ENCODE assay signal across 14 cellular contexts in the genomic region with DNA sequence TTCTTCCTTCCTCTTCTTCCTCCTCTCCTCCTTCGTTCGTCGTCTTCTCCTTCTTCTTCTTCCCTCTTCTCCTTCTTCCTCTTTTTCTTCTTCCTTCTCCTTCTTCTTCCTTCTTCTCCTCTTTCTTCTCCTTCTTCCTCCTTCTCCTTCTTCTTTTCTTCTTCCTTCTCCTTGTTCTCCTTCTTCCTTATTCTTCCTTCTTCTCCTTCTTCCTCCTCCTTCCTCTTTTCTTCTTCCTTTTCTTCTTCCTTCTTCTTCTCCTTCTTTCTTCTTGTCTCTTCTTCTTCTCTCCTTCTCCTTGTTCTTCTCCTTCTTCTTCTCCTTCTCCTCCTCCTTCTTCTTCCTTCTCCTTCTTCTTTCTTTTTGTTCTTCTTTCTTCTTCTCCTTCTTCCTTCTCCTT.
"Had no signal": no experiment of that assay in that cellular context is flagged by ENCODE, and none has a peak within 500 bp of the region (broad histone marks: within the 10 kb centered on the region; RNA-seq: fewer than 3 reads in every experiment).

No MANE protein-coding gene starts in this region.

- H3K9me3 ChIP-seq: adrenal gland, gastroesophageal sphincter, neutrophil, transverse colon had no signal

- H3K4me3 ChIP-seq: adrenal gland, coronary artery, gastroesophageal sphincter, transverse colon had no signal

- ATAC-seq: gastroesophageal sphincter had no signal

- H3K9me3 Mint-ChIP-seq: activated T-helper 2 cell treated with anti-CD3 and anti-CD28 coated beads, Interferon-gamma antibody, Interleukin-2, Interleukin-4, amounts not matched to agents 10 μg/mL and 5 μg/mL and 100 μg/mL, durations not matched to agents 14 hours and 24 hours and 36 hours had no signal

- DNase-seq: activated CD4-positive, alpha-beta T cell treated with anti-CD3 and anti-CD28 coated beads for 4 hours; adrenal gland; caudate nucleus; effector memory CD4-positive, alpha-beta T cell; kidney; stimulated activated CD4-positive, alpha-beta T cell treated with anti-CD3 and anti-CD28 coated beads, Interleukin-15, amount 100 ng/mL, for 24 hours; stimulated activated CD4-positive, alpha-beta T cell treated with anti-CD3 and anti-CD28 coated beads, Interleukin-4, amount 100 ng/mL, for 4 hours; T1000; transverse colon had no signal

- H3K4me1 ChIP-seq: adrenal gland, gastroesophageal sphincter, transverse colon had no signal

- H3K27me3 ChIP-seq: adrenal gland, gastroesophageal sphincter, neutrophil, transverse colon had no signal

- H3K27ac ChIP-seq: adrenal gland, coronary artery, gastroesophageal sphincter, transverse colon, VCaP had no signal

- H3K27ac Mint-ChIP-seq: activated T-helper 2 cell treated with anti-CD3 and anti-CD28 coated beads, Interferon-gamma antibody, Interleukin-2, Interleukin-4, amounts not matched to agents 10 μg/mL and 5 μg/mL and 100 μg/mL, durations not matched to agents 14 hours and 24 hours and 36 hours had no signal
